28 cellular contexts compared by ENCODE assay signal in the genomic region with DNA sequence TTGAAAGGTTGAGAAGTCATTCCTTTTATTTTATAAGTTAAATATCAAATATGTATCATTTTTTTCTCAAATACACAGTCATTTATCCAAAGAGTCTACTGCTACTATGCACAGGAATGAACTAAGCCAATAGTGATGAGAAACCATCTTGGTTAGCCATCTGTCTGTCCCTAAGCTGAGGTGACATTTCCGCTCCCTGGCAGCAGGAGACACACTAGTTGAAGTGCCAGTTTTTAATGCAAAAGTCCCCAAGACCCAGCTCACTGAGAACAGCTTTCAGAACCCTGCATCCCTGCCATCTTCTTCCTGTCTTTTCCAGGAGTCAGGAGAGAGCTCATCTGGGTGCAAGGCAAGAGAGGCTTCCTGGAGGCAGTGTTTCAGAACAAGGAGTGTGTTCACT.
DNase-seq lines count a peak whose midpoint lies in the region; ATAC-seq, FAIRE-seq and TF ChIP-seq lines count a peak whose summit lies in the region.
"Had no signal": no experiment of that assay in that cellular context is flagged by ENCODE, and none has a peak within 500 bp of the region (broad histone marks: within the 10 kb centered on the region; RNA-seq: fewer than 3 reads in every experiment).

No MANE protein-coding gene starts in this region.

- peaks cover 12% of the 10 kb centered on the region for H3K23me2 ChIP-seq in H1 (ENCODE audit: low read depth, low read length)

- no peak for TF ChIP-seq POLR2A in H1 (IDR thresholded peaks at IDR 0.05; ENCODE audit: control extremely low read depth in 1 of 2, low read depth in 2 of 2, low read length in 2 of 2)

- 0 out of 4 replicates have a peak, but pooled peaks cover 0 to 3% of the 10 kb centered on the region in 2 experiments for H3K79me2 ChIP-seq in H1 (ENCODE audit: control insufficient read depth in 1 of 2, insufficient read depth in 2 of 2, low read length in 2 of 2)

- H2BK120ac ChIP-seq in H1 (replicated peaks; ENCODE audit: low read depth, low read length), result no peak overlapping the region

- 0 out of 2 replicates have a peak overlapping the region, but pooled peaks have one; percentile 15 for H2BK20ac ChIP-seq in H1 (ENCODE audit: low read length)

- no peak overlapping the region for H4K5ac ChIP-seq in H1 (ENCODE audit: insufficient read length, low read depth, low read length)

- H4K8ac ChIP-seq in H1 (ENCODE audit: extremely low read depth, insufficient read depth, low read length), result no peak overlapping the region

- FAIRE-seq in H1 (lab: Jason Lieb, UNC), result no peak
- FAIRE-seq: GM18507 had no signal

- no peak overlapping the region for H3K4ac ChIP-seq in H1 (replicated peaks; ENCODE audit: insufficient read length, low read depth, low read length)

- H3K18ac ChIP-seq in H1 (ENCODE audit: extremely low read depth, low read length), result no peak overlapping the region

- H3K27me3 Mint-ChIP-seq in nephron (ENCODE audit: low read depth) (no peaks in the 10 kb centered on the region), WTC11 (ENCODE audit: low read depth) (peaks cover 3% of the 10 kb centered on the region; the same call in 1 of the 2 replicates)

- no peak for TF ChIP-seq RAD21 in H1 (IDR thresholded peaks at IDR 0.05 in 1 of 2, conservative IDR thresholded peaks at IDR 0.05 in 1 of 2; ENCODE audit: low read depth in 2 of 2, low read length in 2 of 2)

- peaks cover 6% of the 10 kb centered on the region for H3K9me3 ChIP-seq in BLaER1
- H3K9me3 ChIP-seq in HUES64 (ENCODE audit: insufficient read depth, low read depth, low read length), result no peaks in the 10 kb centered on the region
- no peaks in the 10 kb centered on the region for H3K9me3 ChIP-seq in H1 (ENCODE audit: insufficient read depth in 2 of 2, low read depth in 1 of 2, low read length in 1 of 2)
- H3K9me3 ChIP-seq: HAP-1 had no signal

- no peaks in the 10 kb centered on the region for H3K36me3 Mint-ChIP-seq in nephron (ENCODE audit: low read depth)
- H3K36me3 Mint-ChIP-seq in WTC11, result peaks cover 39% of the 10 kb centered on the region
- H3K36me3 Mint-ChIP-seq: CD4-positive, CD25-positive, alpha-beta regulatory T cell had no signal

- POLR2A ChIA-PET in H1 (lab: Charles Lee; ENCODE audit: partially characterized antibody), result no interaction called here
- POLR2A ChIA-PET in WTC11 (lab: Charles Lee), result no interaction called here

- TF ChIP-seq CTCF in H1 (IDR thresholded peaks at IDR 0.05; ENCODE audit: control extremely low read depth in 1 of 3, insufficient read depth in 1 of 3, low read depth in 1 of 3, low read length in 3 of 3), result no peak
- TF ChIP-seq CTCF in nephron (IDR thresholded peaks at IDR 0.05; ENCODE audit: unreplicated experiment in 3 of 3), result no peak
- no peak for TF ChIP-seq CTCF in WTC11 (IDR thresholded peaks at IDR 0.05)

- H2AFZ ChIP-seq in H1 (ENCODE audit: low read length), result 0 out of 2 replicates have a peak overlapping the region, but pooled peaks have one; percentile 11
- H2AFZ ChIP-seq: GM23248, PC-9 had no signal

- no peaks in the 10 kb centered on the region for H3K9me3 Mint-ChIP-seq in nephron
- H3K9me3 Mint-ChIP-seq in WTC11, result peaks cover 63% of the 10 kb centered on the region

- H3K23ac ChIP-seq in H1 (ENCODE audit: insufficient read length), result no peak overlapping the region

- no peak overlapping the region for H3K27ac ChIP-seq in BLaER1
- H3K27ac ChIP-seq in HUES64 (ENCODE audit: low read depth, low read length), result peak overlapping the region; percentile 62; the same call in 1 of the 2 replicates
- no peak overlapping the region for H3K27ac ChIP-seq in H1 (ENCODE audit: low read depth, low read length)
- H3K27ac ChIP-seq: GM23248, PC-9, SJSA1 had no signal

- peaks cover 45% of the 10 kb centered on the region for H3K4me1 Mint-ChIP-seq in nephron
- H3K4me1 Mint-ChIP-seq in WTC11, result no peaks in the 10 kb centered on the region
- H3K4me1 Mint-ChIP-seq: CD4-positive, CD25-positive, alpha-beta regulatory T cell had no signal

- H3K79me1 ChIP-seq in H1 (ENCODE audit: low read depth, low read length), result no peaks in the 10 kb centered on the region

- H3K9ac ChIP-seq in BLaER1, result no peak overlapping the region
- no peak overlapping the region; the same call in 1 of the 2 replicates for H3K9ac ChIP-seq in HUES64 (ENCODE audit: low read depth, low read length)
- H3K9ac ChIP-seq in H1 (replicated peaks in 1 of 4; ENCODE audit: extremely low read depth in 1 of 4, low read depth in 3 of 4, low read length in 3 of 4), result no peak overlapping the region
- H3K9ac ChIP-seq: GM23248 had no signal

- 87% methylated on average over 1 of the region's 1 CpG for WGBS in HUES64
- 83% methylated on average over 1 of the region's 1 CpG; no CpG with 5 or more reads in 1 of the 2 experiments for WGBS in H1 (ENCODE audit: extremely low coverage in 1 of 2, insufficient coverage in 1 of 2, insufficient read length in 1 of 2, insufficient replicate concordance in 2 of 2, low coverage in 1 of 2, low lambda C conversion rate in 2 of 2, missing lambda C conversion rate in 1 of 2), 2 experiments

- no peak overlapping the region for H4K91ac ChIP-seq in H1 (replicated peaks; ENCODE audit: insufficient read length, low read length)

- peak overlapping the region; percentile 1; the same call in 1 of the 2 replicates for H2BK5ac ChIP-seq in H1 (ENCODE audit: low read depth, low read length)

- H3K36me3 ChIP-seq in BLaER1 (no peaks in the 10 kb centered on the region), HUES64 (ENCODE audit: insufficient read depth, low read length) (no peaks in the 10 kb centered on the region), H1 (ENCODE audit: control insufficient read depth in 2 of 4, insufficient read depth in 4 of 4, low read length in 3 of 4) (no peaks in the 10 kb centered on the region)
- H3K36me3 ChIP-seq: BE2C, HAP-1, SJSA1 had no signal

- TF ChIP-seq EP300 in H1 (IDR thresholded peaks at IDR 0.05; ENCODE audit: borderline replicate concordance in 1 of 2, low read depth in 2 of 2, low read length in 2 of 2), result no peak

- H4K20me1 ChIP-seq in BLaER1 (no peaks in the 10 kb centered on the region), H1 (replicated peaks in 1 of 2; ENCODE audit: control insufficient read depth in 1 of 2, insufficient read depth in 2 of 2, low read length in 2 of 2) (peaks cover 0 to 7% of the 10 kb centered on the region in 2 experiments)

- H3K27ac Mint-ChIP-seq in nephron (peak overlapping the region; percentile 91 to 94 (median 92)), WTC11 (no peak overlapping the region)
- H3K27ac Mint-ChIP-seq: CD4-positive, CD25-positive, alpha-beta regulatory T cell; HFFc6 had no signal

- H3K14ac ChIP-seq in H1 (ENCODE audit: insufficient read length), result no peak overlapping the region

- no peak overlapping the region for H3K4me3 ChIP-seq in BLaER1
- no peak overlapping the region for H3K4me3 ChIP-seq in HUES64 (ENCODE audit: low read length)
- H3K4me3 ChIP-seq in H1 (ENCODE audit: extremely low read depth in 1 of 4, insufficient read depth in 2 of 4, low read depth in 3 of 4, low read length in 4 of 4), result peak overlapping the region in 1 of 4 experiments; percentile 41; a peak in 1 of 8 replicates
- H3K4me3 ChIP-seq: GM23248, HAP-1, PC-9, SJSA1 had no signal

- no peak overlapping the region for H2AK5ac ChIP-seq in H1 (ENCODE audit: low read depth, low read length)

- H2BK12ac ChIP-seq in H1 (ENCODE audit: low read depth, low read length), result peak overlapping the region; percentile 7; the same call in 1 of the 2 replicates

- H3K56ac ChIP-seq in H1 (replicated peaks; ENCODE audit: insufficient read length, low read depth, low read length), result no peak overlapping the region

- H3K4me3 Mint-ChIP-seq in nephron (no peak overlapping the region), WTC11 (no peak overlapping the region)
- H3K4me3 Mint-ChIP-seq: CD4-positive, CD25-positive, alpha-beta regulatory T cell; HFFc6 had no signal

- H3K27me3 ChIP-seq in BLaER1, result no peaks in the 10 kb centered on the region
- peaks cover 5% of the 10 kb centered on the region; the same call in 1 of the 2 replicates for H3K27me3 ChIP-seq in HUES64 (ENCODE audit: insufficient read depth, low read length)
- peaks cover 0 to 9% (median 4%) of the 10 kb centered on the region in 4 experiments; a peak in 4 of 7 replicates for H3K27me3 ChIP-seq in H1 (replicated peaks in 1 of 4; ENCODE audit: control insufficient read depth in 3 of 4, extremely low read depth in 1 of 4, insufficient read depth in 3 of 4, low read length in 3 of 4)
- H3K27me3 ChIP-seq: BE2C, SJSA1 had no signal

- no peak overlapping the region for H2BK15ac ChIP-seq in H1 (ENCODE audit: low read length)

- ATAC-seq in WTC11, result no peak

- H3K4me1 ChIP-seq in BLaER1 (peaks cover 21% of the 10 kb centered on the region), HUES64 (ENCODE audit: insufficient read depth, low read length) (peaks cover 41% of the 10 kb centered on the region), H1 (replicated peaks in 1 of 4; ENCODE audit: control insufficient read depth in 3 of 4, insufficient read depth in 4 of 4, low read length in 3 of 4) (peaks cover 6 to 19% (median 14%) of the 10 kb centered on the region in 4 experiments)
- H3K4me1 ChIP-seq: BE2C, HAP-1, SJSA1 had no signal

- CTCF ChIA-PET in H1 (lab: Charles Lee; ENCODE audit: partially characterized antibody) (interaction anchor here (0.8 to 1.1 kb wide), 3 partner anchors 13 to 180 kb away, joined by 3 to 4 read pairs (median 3); partner anchors contain the start of gene TMEM132C), WTC11 (lab: Charles Lee) (no interaction called here)

- DNase-seq in H1 (ENCODE audit: low read depth in 1 of 2, low spot score in 2 of 2) (no peak), epidermal melanocyte (ENCODE audit: insufficient read length, low spot score) (no peak), WTC11 (ENCODE audit: low spot score) (no peak), RKO (ENCODE audit: low spot score) (no peak)
- DNase-seq in activated naive CD4-positive, alpha-beta T cell treated with Interleukin-2 at 50 U/mL for 16 hours, result no peak
- DNase-seq: 8988T; ACHN; BE2C; CD4-positive, CD25-positive, alpha-beta regulatory T cell; DMS153; DND-41; GM23248; HFFc6; NCI-H1417 treated with DMSO at 0.1 percent for 48 hours; NCI-H1694 treated with DMSO at 0.1 percent for 48 hours; NCI-H2081; NCI-H2227 treated with DMSO at 0.1 percent for 48 hours; NCI-H510A; NK-92 treated with Interleukin-12 subunit alpha and Interleukin-12 subunit beta, amount 100 ng/mL, for 24 hours; PC-9; Right ventricle myocardium superior; RPMI8226 had no signal

- H3K4me2 ChIP-seq in BLaER1, result peak overlapping the region; percentile 12; the same call in 1 of the 2 replicates
- H3K4me2 ChIP-seq in H1 (ENCODE audit: insufficient read depth in 1 of 2, low read depth in 2 of 2, low read length in 2 of 2), result peak overlapping the region; percentile 62 to 77; a peak in 3 of 4 replicates
- H3K4me2 ChIP-seq: PC-9 had no signal

TF ChIP-seq in H1, 55 proteins besides CTCF, POLR2A, EP300 and RAD21 (continues in another document):
- TF ChIP-seq CREB1 (IDR thresholded peaks at IDR 0.05) (no peak), KDM5A (IDR thresholded peaks at IDR 0.05; ENCODE audit: low read length) (no peak), TCF12 (IDR thresholded peaks at IDR 0.05; ENCODE audit: low read depth, low read length) (no peak)

TF ChIP-seq in WTC11, 78 proteins besides CTCF, POLR2A, EP300 and RAD21 (continues in another document):
- TF ChIP-seq NFE2L1 (CRISPR knock-in tag; IDR thresholded peaks at IDR 0.05) (no peak), ZNF219 (CRISPR knock-in tag; IDR thresholded peaks at IDR 0.05; ENCODE audit: borderline replicate concordance) (no peak)
